ENCODE assay signal across 8 cellular contexts in the genomic region with DNA sequence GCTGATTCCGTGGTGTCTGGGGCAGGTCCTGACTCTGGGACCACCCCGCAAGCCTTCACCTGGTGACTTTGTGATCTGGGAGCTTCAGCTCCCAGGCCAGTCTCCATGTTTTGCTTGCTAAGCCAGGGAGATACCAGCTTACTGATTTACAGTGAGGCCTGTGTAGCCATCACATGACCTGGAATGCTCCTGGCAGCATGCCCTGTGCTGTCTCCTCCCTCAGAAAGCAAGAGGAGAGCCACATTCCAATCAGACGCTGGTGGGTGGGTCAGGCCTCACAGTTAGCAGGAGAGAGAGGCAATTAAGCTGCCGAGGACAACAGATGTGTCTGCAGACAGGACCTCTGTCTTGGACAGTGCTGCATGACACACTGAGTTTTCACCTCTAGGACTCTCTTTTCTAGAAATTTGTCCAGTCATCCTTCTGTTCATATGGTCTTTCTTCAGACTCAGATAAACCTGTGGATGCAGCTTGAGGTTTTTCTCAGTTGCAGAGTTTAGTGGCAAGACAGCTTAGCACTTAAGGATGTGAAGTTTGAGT. TPM values are rescaled to one million over a fixed set of nuclear protein-coding genes. Genes with fewer than 3 reads are reported as not detected.
DNase-seq lines count a peak whose midpoint lies in the region; ATAC-seq, FAIRE-seq and TF ChIP-seq lines count a peak whose summit lies in the region.

No MANE protein-coding gene starts in this region.

- no peaks in the 10 kb centered on the region for H3K27me3 ChIP-seq in smooth muscle cell (ENCODE audit: low read depth)

- peak overlapping the region; percentile 65 for H3K4me2 ChIP-seq in smooth muscle cell

- H3K79me2 ChIP-seq in smooth muscle cell (ENCODE audit: low read depth) = no peaks in the 10 kb centered on the region

- peak overlapping the region; percentile 30 for H2AFZ ChIP-seq in smooth muscle cell (ENCODE audit: low read depth)

- H3K9me3 ChIP-seq in smooth muscle cell (replicated peaks; ENCODE audit: low read depth) = no peaks in the 10 kb centered on the region

- peaks cover 16% of the 10 kb centered on the region for H3F3A ChIP-seq in smooth muscle cell (ENCODE audit: low read depth)

- H3K27ac ChIP-seq in smooth muscle cell (ENCODE audit: low read depth) = peak overlapping the region; percentile 76

- DNase-seq in ELF-1 (ENCODE audit: low read depth, low spot score) (peak; percentile 89), NCI-H226 (peak; percentile 90), brain pericyte (ENCODE audit: low read depth, low spot score) (peak; percentile 45), smooth muscle cell (lab: John Stamatoyannopoulos, UW; ENCODE audit: unreplicated experiment) (peak; percentile 57)
- no peak for DNase-seq in activated CD4-positive, alpha-beta T cell treated with anti-CD3 and anti-CD28 coated beads for 48 hours

- 34% methylated on average over 4 of the region's 4 CpGs for WGBS in smooth muscle cell (ENCODE audit: low lambda C conversion rate)

- no peaks in the 10 kb centered on the region for H4K20me1 ChIP-seq in smooth muscle cell (ENCODE audit: low read depth)

- H3K4me1 ChIP-seq in smooth muscle cell (ENCODE audit: low read depth) = peaks cover 11% of the 10 kb centered on the region

- H3K36me3 ChIP-seq in smooth muscle cell (ENCODE audit: low read depth) = no peaks in the 10 kb centered on the region

- no peak for TF ChIP-seq CTCF in smooth muscle cell (IDR thresholded peaks at IDR 0.05; ENCODE audit: borderline replicate concordance, insufficient read depth, poor library complexity, severe bottlenecking)

- H3K9ac ChIP-seq in smooth muscle cell (ENCODE audit: low read depth) = peak overlapping the region; percentile 10

- peak; percentile 85 for FAIRE-seq in islet of Langerhans (lab: Jason Lieb, UNC)

- no peak for ATAC-seq in HG02870 (IDR thresholded peaks at IDR 0.05; ENCODE audit: unreplicated experiment)
- ATAC-seq in HG02798 (IDR thresholded peaks at IDR 0.05; ENCODE audit: poor library complexity, unreplicated experiment) = no peak

- H3K4me3 ChIP-seq in smooth muscle cell = no peak overlapping the region

RNA-seq across cellular contexts. Expression of gene GRPEL2, which starts 24.4 kb away (rescaled TPM):
- total RNA-seq in smooth muscle cell = 13.0 and 21.7 TPM in 2 replicates
- polyA plus RNA-seq in smooth muscle cell = 4.6 and 5.2 TPM in 2 replicates

RNA-seq across cellular contexts. Expression of gene PCYOX1L, which starts 37.0 kb away (rescaled TPM):
- total RNA-seq in smooth muscle cell = 6.4 and 14.3 TPM in 2 replicates
- polyA plus RNA-seq in smooth muscle cell = 13.4 and 17.2 TPM in 2 replicates

RNA-seq across cellular contexts. Expression of gene AFAP1L1, which starts 49.2 kb away (rescaled TPM):
- total RNA-seq in smooth muscle cell = 2.3 and 2.4 TPM in 2 replicates
- polyA plus RNA-seq in smooth muscle cell = 0.59 and 4.5 TPM in 2 replicates

RNA-seq across cellular contexts. Expression of gene IL17B, which starts 58.2 kb away (rescaled TPM):
- total RNA-seq in smooth muscle cell = 12.0 and 24.8 TPM in 2 replicates
- polyA plus RNA-seq in smooth muscle cell = 10.4 and 11.6 TPM in 2 replicates
